8 cellular contexts compared by ENCODE assay signal in genomic region chr7:7180725-7181428, GRCh38. TPM values are rescaled to one million over a fixed set of nuclear protein-coding genes. Genes with fewer than 3 reads are reported as not detected.
DNase-seq lines count a peak whose midpoint lies in the region; ATAC-seq and TF ChIP-seq lines count a peak whose summit lies in the region.

No MANE protein-coding gene starts in this region.

- TF ChIP-seq EP300 in transverse colon (IDR thresholded peaks at IDR 0.05; ENCODE audit: low read depth) = no peak

- no peak for TF ChIP-seq POLR2A in transverse colon (IDR thresholded peaks at IDR 0.05)

- H3K27me3 ChIP-seq in adipocyte (replicated peaks; ENCODE audit: control insufficient read depth, insufficient read depth, low read length) (no peaks in the 10 kb centered on the region), transverse colon (no peaks in the 10 kb centered on the region)

- H3K36me3 ChIP-seq in adipocyte (ENCODE audit: control insufficient read depth, insufficient read depth, low read length, severe bottlenecking) (no peaks in the 10 kb centered on the region), mesodermal cell (ENCODE audit: control insufficient read depth, insufficient read depth, low read length) (peaks cover 6% of the 10 kb centered on the region), transverse colon (no peaks in the 10 kb centered on the region)

- WGBS in mesodermal cell (ENCODE audit: insufficient coverage in 2 of 2), 2 experiments = 85 to 99% methylated on average over 5 to 6 of the region's 8 CpGs
- 75 to 88% methylated on average over 8 of the region's 8 CpGs for WGBS in transverse colon (ENCODE audit: low coverage in 1 of 2), 2 donors

- H3K27ac ChIP-seq in mesodermal cell (ENCODE audit: low read depth, low read length, severe bottlenecking) = no peak overlapping the region
- peak overlapping the region; percentile 93 to 99 (median 97) for H3K27ac ChIP-seq in transverse colon

- H3K27ac Mint-ChIP-seq in activated naive CD4-positive, alpha-beta T cell treated with anti-CD3 and anti-CD28 coated beads, Interleukin-2, amount 10 ng/mL, durations not matched to agents 7 days and 5 days = peak overlapping the region; percentile 100

- DNase-seq in activated naive CD4-positive, alpha-beta T cell treated with anti-CD3 and anti-CD28 coated beads, Interleukin-2, amount 10 ng/mL, durations not matched to agents 7 days and 5 days = no peak
- no peak for DNase-seq in activated naive CD4-positive, alpha-beta T cell treated with anti-CD3 and anti-CD28 coated beads, Interleukin-2, amount 50 U/mL, for 16 hours
- DNase-seq in adipocyte (ENCODE audit: low read depth) (no peak), transverse colon (peak; percentile 8), NCI-H1436 (lab: John Stamatoyannopoulos, UW) (no peak)

- peak overlapping the region; percentile 88 for H3K4me3 Mint-ChIP-seq in activated naive CD4-positive, alpha-beta T cell treated with anti-CD3 and anti-CD28 coated beads, Interleukin-2, amount 10 ng/mL, durations not matched to agents 7 days and 5 days

- CTCF ChIA-PET in activated naive CD4-positive, alpha-beta T cell treated with anti-CD3 and anti-CD28 coated beads, Interleukin-2, amount 10 ng/mL, durations not matched to agents 7 days and 5 days (lab: Charles Lee) = interaction anchor here (0.9 to 2.6 kb wide), 9 partner anchors 20 to 495 kb away, joined by 3 to 14 read pairs (median 6); no protein-coding TSS in a partner anchor

- no peaks in the 10 kb centered on the region for H3K9me3 Mint-ChIP-seq in activated naive CD4-positive, alpha-beta T cell treated with anti-CD3 and anti-CD28 coated beads, Interleukin-2, amount 10 ng/mL, durations not matched to agents 7 days and 5 days

- peaks cover 43% of the 10 kb centered on the region for H3K4me1 ChIP-seq in adipocyte (ENCODE audit: control insufficient read depth, insufficient read depth, low read length)
- H3K4me1 ChIP-seq in mesodermal cell (ENCODE audit: control insufficient read depth, insufficient read depth, low read length, poor library complexity, severe bottlenecking) = peaks cover 12% of the 10 kb centered on the region
- peaks cover 0 to 27% (median 12%) of the 10 kb centered on the region in 4 donors for H3K4me1 ChIP-seq in transverse colon

- H3K4me3 ChIP-seq in adipocyte (ENCODE audit: low read length) (peak overlapping the region; percentile 87), mesodermal cell (ENCODE audit: extremely low read depth, insufficient read depth, low read length, poor library complexity, severe bottlenecking) (peak overlapping the region; percentile 81), transverse colon (peak overlapping the region in 2 of 4 donors; percentile 61 to 92)

- intact Hi-C loops in transverse colon (cut with DNase I; ENCODE audit: low total_unique reads) = no loop called here

- in situ Hi-C loops in transverse colon (cut with MboI; ENCODE audit: low pct_ligation_motif_present in 1 of 4, low pct_unique_long_range_greater_than_20kb in 1 of 4, low sequenced_read_pairs in 3 of 4) = no loop called here

- H3K4me1 Mint-ChIP-seq in activated naive CD4-positive, alpha-beta T cell treated with anti-CD3 and anti-CD28 coated beads, Interleukin-2, amount 10 ng/mL, durations not matched to agents 7 days and 5 days = peaks cover 39% of the 10 kb centered on the region

- no peak for ATAC-seq in HG02610 (IDR thresholded peaks at IDR 0.05; ENCODE audit: unreplicated experiment)
- no peak for ATAC-seq in GM18870 (IDR thresholded peaks at IDR 0.05; ENCODE audit: unreplicated experiment)

- peak overlapping the region; percentile 90 for H3K9ac ChIP-seq in adipocyte (ENCODE audit: low read length)

- TF ChIP-seq CTCF in transverse colon (IDR thresholded peaks at IDR 0.05) = no peak

- H3K36me3 Mint-ChIP-seq in activated naive CD4-positive, alpha-beta T cell treated with anti-CD3 and anti-CD28 coated beads, Interleukin-2, amount 10 ng/mL, durations not matched to agents 7 days and 5 days = peaks cover 16% of the 10 kb centered on the region

- no peaks in the 10 kb centered on the region for H3K27me3 Mint-ChIP-seq in activated naive CD4-positive, alpha-beta T cell treated with anti-CD3 and anti-CD28 coated beads, Interleukin-2, amount 10 ng/mL, durations not matched to agents 7 days and 5 days

- H3K9me3 ChIP-seq in adipocyte (ENCODE audit: control insufficient read depth, low read length) = no peaks in the 10 kb centered on the region
- H3K9me3 ChIP-seq in mesodermal cell (ENCODE audit: control insufficient read depth, low read length) = peaks cover under 1% of the 10 kb centered on the region
- no peaks in the 10 kb centered on the region for H3K9me3 ChIP-seq in transverse colon

RNA-seq across cellular contexts. Expression of gene C1GALT1, which starts 1.5 kb away (rescaled TPM):
- polyA plus RNA-seq in mesodermal cell (2013, experiment 1 of 2) = 54.5 TPM
- 50.9 TPM for polyA plus RNA-seq in mesodermal cell (2013, experiment 2 of 2)
- 10 to 100 TPM in 3 of 4 donors, 1 to 10 TPM in 1; 6.8 to 37.6 (median 16.3) TPM for total RNA-seq in transverse colon
